In genomic region chr5:76199321-76200318, GRCh38 we compare ENCODE assay signal across 24 cellular contexts.
DNase-seq lines count a peak whose midpoint lies in the region; ATAC-seq lines count a peak whose summit lies in the region.
"Had no signal": no experiment of that assay in that cellular context is flagged by ENCODE, and none has a peak within 500 bp of the region (broad histone marks: within the 10 kb centered on the region; RNA-seq: fewer than 3 reads in every experiment).

No MANE protein-coding gene starts in this region.

- DNase-seq in COLO829 (ENCODE audit: low spot score) (peak; percentile 4), MV-4-11 (lab: John Stamatoyannopoulos, UW) (peak; percentile 35), islet precursor cell (peak; percentile 58), retina (peak; percentile 27), GDM1 (lab: John Stamatoyannopoulos, UW) (no peak)
- no peak for DNase-seq in activated CD8-positive, alpha-beta memory T cell treated with anti-CD3 and anti-CD28 coated beads for 24 hours
- DNase-seq: activated CD4-positive, alpha-beta T cell treated with anti-CD3 and anti-CD28 coated beads for 48 hours; activated effector memory CD4-positive, alpha-beta T cell treated with Interleukin-2 at 50 U/mL for 16 hours; activated naive CD8-positive, alpha-beta T cell treated with anti-CD3 and anti-CD28 coated beads for 36 hours; CD4-positive, CD25-positive, alpha-beta regulatory T cell; EL; HCEC 1CT; hippocampal formation; immature natural killer cell; left lung; mesenchymal stem cell; NCI-H146; NCI-H2107; SHP77; sigmoid colon; stimulated activated CD4-positive, alpha-beta T cell treated with anti-CD3 and anti-CD28 coated beads, Interleukin-4, amount 100 ng/mL, for 4 hours; upper lobe of left lung had no signal

- ATAC-seq in GM21360 (IDR thresholded peaks at IDR 0.05; ENCODE audit: unreplicated experiment) = no peak
- ATAC-seq: GM12878, left lung had no signal

Comparison
In these comparisons a context has a peak if more than half of its experiments do, and no peak if none do; other contexts are left out.
1. DNase-seq: peak in COLO829 (single experiment), MV-4-11 (single experiment), islet precursor cell (single experiment) and retina (single experiment); none in GDM1 (single experiment) and activated CD8-positive, alpha-beta memory T cell treated with anti-CD3 and anti-CD28 coated beads for 24 hours (single experiment).